13 cellular contexts compared by ENCODE assay signal in genomic region chr16:85291302-85292148, GRCh38.
DNase-seq lines count a peak whose midpoint lies in the region; ATAC-seq, FAIRE-seq and TF ChIP-seq lines count a peak whose summit lies in the region.
"Had no signal": no experiment of that assay in that cellular context is flagged by ENCODE, and none has a peak within 500 bp of the region (broad histone marks: within the 10 kb centered on the region; RNA-seq: fewer than 3 reads in every experiment).

No MANE protein-coding gene starts in this region.

- POLR2A ChIA-PET in K562 (lab: Yijun Ruan, JAX): interaction anchor here (0.6 to 1.0 kb wide), 3 partner anchors 9 to 427 kb away, joined by 3 to 5 read pairs (median 3); no protein-coding TSS in a partner anchor

- intact Hi-C loops in K562 (cut with micrococcal nuclease) (no loop called here), left colon (cut with DNase I, micrococcal nuclease) (no loop called here), sciatic nerve (cut with DNase I) (no loop called here), prostate gland (cut with DNase I) (no loop called here)

- no peaks in the 10 kb centered on the region for H3K27me3 ChIP-seq in K562 (ENCODE audit: control insufficient read depth in 2 of 2, insufficient read depth in 2 of 2, low read length in 2 of 2)
- no peaks in the 10 kb centered on the region for H3K27me3 ChIP-seq in prostate gland (replicated peaks; ENCODE audit: insufficient read depth)
- H3K27me3 ChIP-seq: ascending aorta had no signal

- H4K20me1 ChIP-seq in K562 (replicated peaks; ENCODE audit: control insufficient read depth, insufficient read depth, low read length): 0 out of 2 replicates have a peak, but pooled peaks cover 18% of the 10 kb centered on the region

- in situ Hi-C loops in K562 (cut with MboI): no loop called here

- FAIRE-seq in K562 (lab: Jason Lieb, UNC) (peak; percentile 48), GM19239 (lab: Jason Lieb, UNC) (no peak)

- H2AFZ ChIP-seq in K562 (ENCODE audit: low read depth, low read length): peak overlapping the region; percentile 25; the same call in 1 of the 2 replicates

- H3K4me1 ChIP-seq in K562 (replicated peaks in 1 of 2; ENCODE audit: control insufficient read depth in 2 of 2, insufficient read depth in 2 of 2, low read length in 2 of 2) (peaks cover 13 to 42% of the 10 kb centered on the region in 2 experiments), prostate gland (replicated peaks) (no peaks in the 10 kb centered on the region)

- no peak for TF ChIP-seq CTCF in K562 (IDR thresholded peaks at IDR 0.05 in 2 of 3, conservative IDR thresholded peaks at IDR 0.05 in 1 of 3; ENCODE audit: insufficient read depth in 2 of 3, low read depth in 1 of 3, low read length in 3 of 3)
- TF ChIP-seq CTCF in prostate gland (IDR thresholded peaks at IDR 0.05): no peak

- H3K4me3 ChIP-seq in K562: no peak overlapping the region
- no peak overlapping the region for H3K4me3 ChIP-seq in prostate gland
- H3K4me3 ChIP-seq: ascending aorta had no signal

- no peak; the same call in 1 of the 2 replicates for TF ChIP-seq EP300 in K562 (IDR thresholded peaks at IDR 0.05; ENCODE audit: low read length)

- CTCF ChIA-PET in K562 (lab: Yijun Ruan, JAX; ENCODE audit: low intra/inter-chr PET ratio): no interaction called here

- ATAC-seq in K562: peak; percentile 67
- ATAC-seq in left colon: peak; percentile 83
- peak; percentile 87 for ATAC-seq in sciatic nerve
- no peak for ATAC-seq in GM19324 (IDR thresholded peaks at IDR 0.05; ENCODE audit: low FRiP score, unreplicated experiment)

- TF ChIP-seq POLR2A in K562 (conservative IDR thresholded peaks at IDR 0.05) (no peak), prostate gland (IDR thresholded peaks at IDR 0.05) (no peak)

- WGBS in K562 (ENCODE audit: insufficient coverage, low coverage, missing lambda C conversion rate): 47% methylated on average over 21 of the region's 26 CpGs
- WGBS in prostate gland: 80% methylated on average over 24 of the region's 26 CpGs

- no peaks in the 10 kb centered on the region; the same call in 2 of the 3 replicates for H3K36me3 ChIP-seq in K562 (ENCODE audit: control insufficient read depth, insufficient read depth, low read length)
- H3K36me3 ChIP-seq in prostate gland: no peaks in the 10 kb centered on the region
- H3K36me3 ChIP-seq: ascending aorta had no signal

- peak overlapping the region; percentile 24 to 81; a peak in 3 of 4 replicates for H3K9ac ChIP-seq in K562 (ENCODE audit: insufficient read depth in 1 of 2, low read depth in 2 of 2, low read length in 2 of 2)

- H3K9me3 ChIP-seq in K562 (replicated peaks; ENCODE audit: control insufficient read depth, insufficient read depth, low read depth, low read length): no peaks in the 10 kb centered on the region
- no peaks in the 10 kb centered on the region for H3K9me3 ChIP-seq in prostate gland
- H3K9me3 ChIP-seq: ascending aorta had no signal

- TF ChIP-seq RAD21 in K562 (CRISPR knock-in tag; conservative IDR thresholded peaks at IDR 0.05 in 1 of 2, IDR thresholded peaks at IDR 0.05 in 1 of 2): no peak

- H3K4me2 ChIP-seq in K562 (ENCODE audit: insufficient read depth, low read length): no peak overlapping the region; the same call in none of the 2 replicates

- no peaks in the 10 kb centered on the region; the same call in 2 of the 3 replicates for H3K79me2 ChIP-seq in K562 (ENCODE audit: control insufficient read depth, insufficient read depth, low read length)

- peak overlapping the region; percentile 14; the same call in 1 of the 3 replicates for H3K27ac ChIP-seq in K562 (ENCODE audit: extremely low read depth, low read depth, low read length)
- H3K27ac ChIP-seq in prostate gland: no peak overlapping the region
- H3K27ac ChIP-seq: ascending aorta had no signal

- H3K9me1 ChIP-seq in K562 (ENCODE audit: control insufficient read depth, insufficient read depth, low read length): no peaks in the 10 kb centered on the region

- BruUV-seq in K562 (replicated peaks; lab: Mats Ljungman, UMichigan): no TSS peak

- DNase-seq in MV-4-11 (lab: John Stamatoyannopoulos, UW) (peak; percentile 82), K562 (ENCODE audit: extremely low read depth in 1 of 4, low spot score in 3 of 4) (peak; percentile 72 to 81 (median 76)), left colon (peak; percentile 62 to 76), sciatic nerve (ENCODE audit: low spot score) (peak; percentile 86), prostate gland (ENCODE audit: low spot score) (no peak), GM19239 (ENCODE audit: insufficient read length, low spot score) (no peak), dedifferentiated amniotic fluid mesenchymal stem cell (ENCODE audit: extremely low spot score) (no peak)
- DNase-seq: COR-L47, naive B cell, NCI-H146, SHP77 treated with DMSO at 0.1 percent for 48 hours had no signal

TF ChIP-seq in K562, 482 proteins besides CTCF, POLR2A, EP300 and RAD21 (continues in another document):
- TF ChIP-seq CBFA2T2 (conservative IDR thresholded peaks at IDR 0.05): peak; percentile 76
- TF ChIP-seq TFAP4 (CRISPR knock-in tag; IDR thresholded peaks at IDR 0.05; ENCODE audit: borderline replicate concordance): peak; percentile 95
- TF ChIP-seq, protein P1, sequence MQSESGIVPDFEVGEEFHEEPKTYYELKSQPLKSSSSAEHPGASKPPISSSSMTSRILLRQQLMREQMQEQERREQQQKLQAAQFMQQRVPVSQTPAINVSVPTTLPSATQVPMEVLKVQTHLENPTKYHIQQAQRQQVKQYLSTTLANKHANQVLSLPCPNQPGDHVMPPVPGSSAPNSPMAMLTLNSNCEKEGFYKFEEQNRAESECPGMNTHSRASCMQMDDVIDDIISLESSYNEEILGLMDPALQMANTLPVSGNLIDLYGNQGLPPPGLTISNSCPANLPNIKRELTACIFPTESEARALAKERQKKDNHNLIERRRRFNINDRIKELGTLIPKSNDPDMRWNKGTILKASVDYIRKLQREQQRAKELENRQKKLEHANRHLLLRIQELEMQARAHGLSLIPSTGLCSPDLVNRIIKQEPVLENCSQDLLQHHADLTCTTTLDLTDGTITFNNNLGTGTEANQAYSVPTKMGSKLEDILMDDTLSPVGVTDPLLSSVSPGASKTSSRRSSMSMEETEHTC (IDR thresholded peaks at IDR 0.05): no peak
- peak; percentile 85 to 93 for TF ChIP-seq KDM1A (IDR thresholded peaks at IDR 0.05)
- peak; percentile 58; the same call in 1 of the 2 replicates for TF ChIP-seq HNRNPL (IDR thresholded peaks at IDR 0.05; ENCODE audit: low read depth, low read length)
- peak; percentile 82 for TF ChIP-seq CBFA2T3 (IDR thresholded peaks at IDR 0.05)
- 0 out of 2 replicates have a peak, but pooled peaks have one; percentile 24 for TF ChIP-seq KLF1 (tag; IDR thresholded peaks at IDR 0.05)
- no peak for TF ChIP-seq ZNF146 (CRISPR knock-in tag; IDR thresholded peaks at IDR 0.05; ENCODE audit: unreplicated experiment)
- TF ChIP-seq, protein P2, sequence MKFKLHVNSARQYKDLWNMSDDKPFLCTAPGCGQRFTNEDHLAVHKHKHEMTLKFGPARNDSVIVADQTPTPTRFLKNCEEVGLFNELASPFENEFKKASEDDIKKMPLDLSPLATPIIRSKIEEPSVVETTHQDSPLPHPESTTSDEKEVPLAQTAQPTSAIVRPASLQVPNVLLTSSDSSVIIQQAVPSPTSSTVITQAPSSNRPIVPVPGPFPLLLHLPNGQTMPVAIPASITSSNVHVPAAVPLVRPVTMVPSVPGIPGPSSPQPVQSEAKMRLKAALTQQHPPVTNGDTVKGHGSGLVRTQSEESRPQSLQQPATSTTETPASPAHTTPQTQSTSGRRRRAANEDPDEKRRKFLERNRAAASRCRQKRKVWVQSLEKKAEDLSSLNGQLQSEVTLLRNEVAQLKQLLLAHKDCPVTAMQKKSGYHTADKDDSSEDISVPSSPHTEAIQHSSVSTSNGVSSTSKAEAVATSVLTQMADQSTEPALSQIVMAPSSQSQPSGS (CRISPR knock-in tag; IDR thresholded peaks at IDR 0.05): 0 out of 2 replicates have a peak, but pooled peaks have one; percentile 58
- TF ChIP-seq RBM25 (IDR thresholded peaks at IDR 0.05; ENCODE audit: low read depth, low read length, severe bottlenecking): peak; percentile 87
- TF ChIP-seq DACH1 (IDR thresholded peaks at IDR 0.05; ENCODE audit: partially characterized antibody): peak; percentile 57
- peak; percentile 50 for TF ChIP-seq TCF3 (CRISPR knock-in tag; IDR thresholded peaks at IDR 0.05)
- TF ChIP-seq NR2F6 (CRISPR knock-in tag; IDR thresholded peaks at IDR 0.05): no peak
- peak; percentile 74 for TF ChIP-seq NR2C1 (IDR thresholded peaks at IDR 0.05)
- TF ChIP-seq NR2C1 (tag; IDR thresholded peaks at IDR 0.05): peak; percentile 84
- no peak for TF ChIP-seq ELF1 (tag; IDR thresholded peaks at IDR 0.05)
- peak; percentile 49; the same call in 1 of the 2 replicates for TF ChIP-seq CXXC5 (CRISPR knock-in tag; IDR thresholded peaks at IDR 0.05)
- TF ChIP-seq BCL6 (CRISPR knock-in tag; IDR thresholded peaks at IDR 0.05): no peak
- peak; percentile 70 for TF ChIP-seq ZBTB33 (CRISPR knock-in tag; IDR thresholded peaks at IDR 0.05)

Comparison
In these comparisons a context has a peak if more than half of its experiments do, and no peak if none do; other contexts are left out.
1. DNase-seq: peak in MV-4-11 (single experiment), K562 (4 of 4), left colon (2 of 2) and sciatic nerve (single experiment); none in prostate gland (single experiment), GM19239 (single experiment) and dedifferentiated amniotic fluid mesenchymal stem cell (single experiment).